ENCODE assay signal across 13 cellular contexts in the genomic region with DNA sequence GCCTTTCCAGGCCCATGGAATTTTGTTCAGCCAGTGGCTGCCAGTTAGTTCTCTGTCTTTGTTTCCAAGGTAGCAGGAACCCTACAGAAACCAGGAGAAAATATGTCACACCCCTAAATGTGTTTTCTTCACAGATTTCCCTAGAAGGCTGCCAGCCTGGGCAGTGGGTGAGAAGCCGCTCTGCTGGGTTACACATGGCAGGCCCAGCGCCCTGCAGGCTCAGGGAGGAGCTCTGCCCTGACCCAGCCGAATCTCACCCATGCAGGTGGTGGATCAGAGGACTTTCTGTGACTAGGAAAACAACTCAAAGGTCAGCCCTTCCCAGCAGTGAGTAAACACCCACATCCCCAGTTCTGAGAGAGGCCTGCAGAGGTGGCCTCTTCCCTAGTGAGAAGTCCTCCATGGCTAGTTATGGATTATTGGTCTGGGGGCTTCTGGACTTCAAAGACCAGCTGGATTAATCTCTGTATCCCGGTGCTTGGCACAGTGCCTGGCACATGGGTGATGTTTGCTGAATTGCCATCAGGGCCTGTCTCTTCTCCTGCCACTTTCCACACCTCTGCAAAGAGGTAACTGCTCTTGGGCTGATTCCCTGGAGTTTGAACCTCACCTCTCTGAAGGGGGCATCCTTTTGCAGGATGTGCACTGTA. TPM values are rescaled to one million over a fixed set of nuclear protein-coding genes. Genes with fewer than 3 reads are reported as not detected.
DNase-seq lines count a peak whose midpoint lies in the region; ATAC-seq, FAIRE-seq and TF ChIP-seq lines count a peak whose summit lies in the region.
"Had no signal": no experiment of that assay in that cellular context is flagged by ENCODE, and none has a peak within 500 bp of the region (broad histone marks: within the 10 kb centered on the region; RNA-seq: fewer than 3 reads in every experiment).

No MANE protein-coding gene starts in this region.

- no peaks in the 10 kb centered on the region for H3K9me3 ChIP-seq in body of pancreas
- H3K9me3 ChIP-seq: heart left ventricle had no signal

- FAIRE-seq in urothelium cell line (lab: Jason Lieb, UNC) = no peak
- FAIRE-seq: keratinocyte had no signal

- peak; percentile 82 for ATAC-seq in body of pancreas

- no peaks in the 10 kb centered on the region for H3K36me3 ChIP-seq in body of pancreas (replicated peaks in 1 of 2; ENCODE audit: insufficient read depth in 1 of 2, low read depth in 2 of 2)
- H3K36me3 ChIP-seq: heart left ventricle had no signal

- intact Hi-C loops in body of pancreas (cut with DNase I) = no loop called here

- TF ChIP-seq POLR2A in body of pancreas (IDR thresholded peaks at IDR 0.05) = peak in 1 of 3 donors; percentile 11

- peak; percentile 51 for DNase-seq in COLO668 (lab: John Stamatoyannopoulos, UW; ENCODE audit: unreplicated experiment)
- peak; percentile 59 for DNase-seq in HuH-7.5 (ENCODE audit: low spot score)
- peak; percentile 46 to 75 (median 70) for DNase-seq in body of pancreas
- DNase-seq in mucosa of gallbladder (ENCODE audit: low spot score) = peak; percentile 70
- DNase-seq in NCI-H345 (lab: John Stamatoyannopoulos, UW) = no peak
- DNase-seq in KG1 (lab: John Stamatoyannopoulos, UW) = no peak
- no peak for DNase-seq in urothelium cell line (ENCODE audit: low spot score)
- DNase-seq in stimulated activated naive CD4-positive, alpha-beta T cell treated with Interleukin-2 at 50 U/mL for 16 hours (lab: John Stamatoyannopoulos, UW) = no peak
- DNase-seq: activated CD8-positive, alpha-beta memory T cell treated with anti-CD3 and anti-CD28 coated beads for 24 hours; AML-193; dermis blood vessel endothelial cell; heart left ventricle had no signal

- no peak for TF ChIP-seq CTCF in body of pancreas (IDR thresholded peaks at IDR 0.05)

- H3K4me1 ChIP-seq in body of pancreas = peaks cover 10% of the 10 kb centered on the region
- H3K4me1 ChIP-seq: heart left ventricle had no signal

- no peak overlapping the region for H3K4me3 ChIP-seq in body of pancreas
- H3K4me3 ChIP-seq: heart left ventricle had no signal

- WGBS in body of pancreas, 2 donors = 30 to 32% methylated on average over 3 to 4 of the region's 4 CpGs

- H3K27ac ChIP-seq in body of pancreas = peak overlapping the region in 3 of 4 donors; percentile 49 to 72 (median 58)
- H3K27ac ChIP-seq: heart left ventricle had no signal

- H3K27me3 ChIP-seq in body of pancreas = no peaks in the 10 kb centered on the region

RNA-seq across cellular contexts. Expression of a gene that starts 34.7 kb away (rescaled TPM):
- total RNA-seq in body of pancreas (1 to 10 TPM; 2.3 to 9.1 TPM), mucosa of gallbladder (62.8 TPM)

Comparison
In these comparisons a context has a peak if more than half of its experiments do, and no peak if none do; other contexts are left out.
1. DNase-seq: peak in COLO668 (single experiment), HuH-7.5 (single experiment), body of pancreas (4 of 4) and mucosa of gallbladder (single experiment); none in NCI-H345 (single experiment), KG1 (single experiment), urothelium cell line (single experiment) and stimulated activated naive CD4-positive, alpha-beta T cell treated with Interleukin-2 at 50 U/mL for 16 hours (single experiment).